In the genomic region with DNA sequence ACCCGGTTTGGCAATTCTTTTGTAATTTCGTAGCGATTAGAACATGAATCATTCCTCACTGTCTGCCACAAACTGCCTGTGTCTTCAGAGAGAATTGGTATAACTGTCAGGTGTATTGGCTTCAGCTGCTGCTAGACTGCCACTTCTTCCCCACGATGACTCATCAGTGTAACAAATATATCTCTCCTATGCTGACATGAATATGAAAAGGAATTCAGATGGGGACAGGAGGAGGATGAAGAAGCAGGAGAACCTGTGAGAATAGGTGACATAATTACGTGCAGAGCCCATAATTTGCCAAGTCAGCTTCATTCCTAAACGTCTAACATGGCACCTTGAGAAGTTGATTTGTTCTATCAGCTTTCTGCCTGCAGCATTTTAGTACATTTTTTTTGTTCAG, we compare ENCODE assay signal across 18 cellular contexts.
DNase-seq lines count a peak whose midpoint lies in the region; ATAC-seq, FAIRE-seq and TF ChIP-seq lines count a peak whose summit lies in the region.
"Had no signal": no experiment of that assay in that cellular context is flagged by ENCODE, and none has a peak within 500 bp of the region (broad histone marks: within the 10 kb centered on the region; RNA-seq: fewer than 3 reads in every experiment).

No MANE protein-coding gene starts in this region.

- H2AK9ac ChIP-seq in IMR-90 (replicated peaks; ENCODE audit: low read depth, low read length, poor library complexity), result no peak overlapping the region

- no peak overlapping the region for H2BK15ac ChIP-seq in IMR-90 (ENCODE audit: low read depth, low read length)

- no peaks in the 10 kb centered on the region for H3K9me2 ChIP-seq in neural cell (ENCODE audit: insufficient read depth, low read length)

- H3K14ac ChIP-seq in IMR-90 (replicated peaks; ENCODE audit: low read depth, low read length), result no peak overlapping the region

- H3K9ac ChIP-seq in IMR-90 (ENCODE audit: low read depth, low read length), result no peak overlapping the region
- no peak overlapping the region for H3K9ac ChIP-seq in neural cell (ENCODE audit: low read length)

- H3K4me3 ChIP-seq in IMR-90 (ENCODE audit: insufficient read depth, low read depth, low read length) (no peak overlapping the region), neural cell (ENCODE audit: low read length) (no peak overlapping the region), MG63 (no peak overlapping the region)
- H3K4me3 ChIP-seq: cardiac muscle cell, heart left ventricle, uterus had no signal

- H2BK5ac ChIP-seq in IMR-90 (ENCODE audit: low read depth, low read length, poor library complexity, severe bottlenecking), result no peak overlapping the region

- no peak overlapping the region for H2BK20ac ChIP-seq in IMR-90 (ENCODE audit: low read depth, low read length)

- CTCF ChIA-PET in IMR-90 (lab: Yijun Ruan, JAX), result interaction anchor here (0.5 kb wide), 1 partner anchor 10 kb away, joined by 3 read pairs; no protein-coding TSS in a partner anchor

- H3K18ac ChIP-seq in IMR-90 (ENCODE audit: low read depth, low read length), result no peak overlapping the region

- BruUV-seq in IMR-90 (replicated peaks; lab: Mats Ljungman, UMichigan), result no TSS peak

- no peak; the same call in 1 of the 2 replicates for ATAC-seq in IMR-90 (ENCODE audit: low read depth)
- ATAC-seq: left cardiac atrium had no signal

- H3K79me1 ChIP-seq in IMR-90 (ENCODE audit: low read depth in 1 of 2, low read length in 2 of 2), result peaks cover 34 to 70% of the 10 kb centered on the region in 2 experiments

- no peak for FAIRE-seq in H54 (lab: Jason Lieb, UNC)
- FAIRE-seq: endometrium, H1 had no signal

- no peak overlapping the region for H4K8ac ChIP-seq in IMR-90 (ENCODE audit: low read depth in 2 of 2, low read length in 2 of 2)

- intact Hi-C loops in IMR-90 (cut with micrococcal nuclease), result no loop called here

- H3K36me3 ChIP-seq in IMR-90 (ENCODE audit: control insufficient read depth, insufficient read depth, low read length) (peaks cover 49% of the 10 kb centered on the region), neural cell (ENCODE audit: insufficient read depth, low read length) (no peaks in the 10 kb centered on the region), MG63 (peaks cover 69% of the 10 kb centered on the region)
- H3K36me3 ChIP-seq: uterus, WERI-Rb-1 had no signal

- peak; percentile 51 for DNase-seq in EH (ENCODE audit: low read depth)
- peak; percentile 52 for DNase-seq in IMR-90
- DNase-seq in cerebellum (ENCODE audit: low spot score), result peak; percentile 36
- DNase-seq in activated gamma-delta T cell treated with Interleukin-2 at 50 U/mL for 16 hours, result no peak
- no peak for DNase-seq in MG63
- DNase-seq in stimulated activated CD4-positive, alpha-beta T cell treated with anti-CD3 and anti-CD28 coated beads, Interleukin-12 subunit alpha, Interleukin-12 subunit beta, amount 100 ng/mL, for 4 hours, result no peak
- DNase-seq in H54 (ENCODE audit: insufficient read length, low spot score), result no peak
- DNase-seq: activated naive CD4-positive, alpha-beta T cell treated with anti-CD3 and anti-CD28 coated beads, Interleukin-2, amount 10 ng/mL, durations not matched to agents 7 days and 5 days; heart left ventricle; left cardiac atrium; NCI-H2081 treated with DMSO at 0.1 percent for 48 hours; stimulated activated CD4-positive, alpha-beta T cell treated with anti-CD3 and anti-CD28 coated beads, Interleukin-4, amount 100 ng/mL, for 1 hour; uterus; WERI-Rb-1 had no signal

- H3K4me2 ChIP-seq in IMR-90 (ENCODE audit: low read depth, low read length) (no peak overlapping the region), neural cell (ENCODE audit: low read length) (no peak overlapping the region)

- in situ Hi-C loops in IMR-90 (cut with MboI; ENCODE audit: low sequenced_read_pairs), result no loop called here

- H3F3A ChIP-seq in neural cell (ENCODE audit: insufficient read depth, low read length, poor library complexity, severe bottlenecking), result no peaks in the 10 kb centered on the region

- WGBS in IMR-90 (ENCODE audit: extremely low coverage in 2 of 2, insufficient read length in 1 of 2), 2 experiments, result no CpG with 5 or more reads among the region's 6 CpGs

- dilution Hi-C loops in IMR-90 (cut with HindIII; ENCODE audit: low sequenced_read_pairs, unreplicated experiment), result no loop called here

- H3K27me3 ChIP-seq in IMR-90 (ENCODE audit: control insufficient read depth, insufficient read depth, low read length), result no peaks in the 10 kb centered on the region
- no peaks in the 10 kb centered on the region for H3K27me3 ChIP-seq in neural cell (ENCODE audit: insufficient read depth, low read depth, low read length)
- no peaks in the 10 kb centered on the region for H3K27me3 ChIP-seq in MG63
- H3K27me3 ChIP-seq: cardiac muscle cell, heart left ventricle, uterus had no signal

- no peak overlapping the region for H4K5ac ChIP-seq in IMR-90 (ENCODE audit: low read depth, low read length)

- no peak overlapping the region for H2AFZ ChIP-seq in IMR-90 (replicated peaks; ENCODE audit: low read length, poor library complexity)
- no peak overlapping the region for H2AFZ ChIP-seq in neural cell (ENCODE audit: low read depth, low read length)

- H2BK120ac ChIP-seq in IMR-90 (ENCODE audit: low read depth, low read length), result no peak overlapping the region

- H4K91ac ChIP-seq in IMR-90 (ENCODE audit: insufficient read depth, low read depth, low read length), result no peak overlapping the region

- no peak overlapping the region for H3K56ac ChIP-seq in IMR-90 (ENCODE audit: extremely low read depth, insufficient read depth, low read length)

- TF ChIP-seq EP300 in neural cell (conservative IDR thresholded peaks at IDR 0.05; ENCODE audit: poor library complexity, severe bottlenecking), result peak; percentile 79

- H3K9me3 ChIP-seq in IMR-90 (ENCODE audit: control insufficient read depth, insufficient read depth, low read length) (no peaks in the 10 kb centered on the region), neural cell (ENCODE audit: low read length) (no peaks in the 10 kb centered on the region), MG63 (no peaks in the 10 kb centered on the region)
- H3K9me3 ChIP-seq: heart left ventricle, uterus had no signal

- no peaks in the 10 kb centered on the region for H3K9me1 ChIP-seq in IMR-90 (ENCODE audit: insufficient read depth, low read length)

- TF ChIP-seq POLR2A in IMR-90 (IDR thresholded peaks at IDR 0.05; ENCODE audit: low read depth, low read length), result no peak
- no peak for TF ChIP-seq POLR2A in H54 (IDR thresholded peaks at IDR 0.05; ENCODE audit: low read depth, low read length)

- no peak overlapping the region for H2AK5ac ChIP-seq in IMR-90 (ENCODE audit: low read depth, low read length)

- TF ChIP-seq CTCF in IMR-90 (conservative IDR thresholded peaks at IDR 0.05; ENCODE audit: low read depth, low read length), result no peak
- TF ChIP-seq CTCF in neural cell (IDR thresholded peaks at IDR 0.05; ENCODE audit: poor library complexity, severe bottlenecking), result no peak

- peaks cover 20% of the 10 kb centered on the region; the same call in 1 of the 2 replicates for H4K20me1 ChIP-seq in IMR-90 (ENCODE audit: insufficient read depth, low read length)
- H4K20me1 ChIP-seq in neural cell (ENCODE audit: insufficient read depth), result no peaks in the 10 kb centered on the region

- no peak for TF ChIP-seq RAD21 in IMR-90 (IDR thresholded peaks at IDR 0.05; ENCODE audit: low read length)
- TF ChIP-seq RAD21 in neural cell (conservative IDR thresholded peaks at IDR 0.05), result no peak

- no peak overlapping the region for H3K27ac ChIP-seq in IMR-90 (ENCODE audit: insufficient read depth, low read length)
- H3K27ac ChIP-seq in neural cell (ENCODE audit: low read length), result peak overlapping the region; percentile 5
- H3K27ac ChIP-seq: heart left ventricle, WERI-Rb-1 had no signal

- H3K23ac ChIP-seq in IMR-90 (ENCODE audit: low read depth, low read length), result no peak overlapping the region

- H3K4me1 ChIP-seq in IMR-90 (ENCODE audit: control insufficient read depth, insufficient read depth, low read length), result peaks cover 3% of the 10 kb centered on the region
- H3K4me1 ChIP-seq: heart left ventricle, uterus had no signal

- no peaks in the 10 kb centered on the region for H3K79me2 ChIP-seq in neural cell (replicated peaks; ENCODE audit: insufficient read depth, low read length)

- no peak overlapping the region for H3K4ac ChIP-seq in IMR-90 (ENCODE audit: low read depth, low read length)

- POLR2A ChIA-PET in IMR-90 (lab: Charles Lee; ENCODE audit: unreplicated experiment), result no interaction called here

TF ChIP-seq in IMR-90, 13 proteins besides CTCF, POLR2A, EP300 and RAD21 (continues in another document):
- peak; percentile 68 for TF ChIP-seq MAFK (IDR thresholded peaks at IDR 0.05; ENCODE audit: low read depth, low read length)
- TF ChIP-seq, protein P1, sequence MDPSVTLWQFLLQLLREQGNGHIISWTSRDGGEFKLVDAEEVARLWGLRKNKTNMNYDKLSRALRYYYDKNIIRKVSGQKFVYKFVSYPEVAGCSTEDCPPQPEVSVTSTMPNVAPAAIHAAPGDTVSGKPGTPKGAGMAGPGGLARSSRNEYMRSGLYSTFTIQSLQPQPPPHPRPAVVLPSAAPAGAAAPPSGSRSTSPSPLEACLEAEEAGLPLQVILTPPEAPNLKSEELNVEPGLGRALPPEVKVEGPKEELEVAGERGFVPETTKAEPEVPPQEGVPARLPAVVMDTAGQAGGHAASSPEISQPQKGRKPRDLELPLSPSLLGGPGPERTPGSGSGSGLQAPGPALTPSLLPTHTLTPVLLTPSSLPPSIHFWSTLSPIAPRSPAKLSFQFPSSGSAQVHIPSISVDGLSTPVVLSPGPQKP (IDR thresholded peaks at IDR 0.05; ENCODE audit: borderline replicate concordance, low read depth, low read length), result no peak
- no peak for TF ChIP-seq CHD1 (IDR thresholded peaks at IDR 0.05; ENCODE audit: low read depth, low read length)
- TF ChIP-seq RCOR1 (IDR thresholded peaks at IDR 0.05; ENCODE audit: insufficient replicate concordance, low read length), result no peak
- no peak for TF ChIP-seq MAZ (IDR thresholded peaks at IDR 0.05; ENCODE audit: borderline replicate concordance, low read depth, low read length)

Comparison
In these comparisons a context has a peak if more than half of its experiments do, and no peak if none do; other contexts are left out.
1. DNase-seq: peak in EH (single experiment), IMR-90 (single experiment) and cerebellum (single experiment); none in activated gamma-delta T cell treated with Interleukin-2 at 50 U/mL for 16 hours (single experiment), MG63 (single experiment), stimulated activated CD4-positive, alpha-beta T cell treated with anti-CD3 and anti-CD28 coated beads, Interleukin-12 subunit alpha, Interleukin-12 subunit beta, amount 100 ng/mL, for 4 hours (single experiment) and H54 (single experiment).